In genomic region chr17:82036634-82037112, GRCh38 we compare ENCODE assay signal across 1 cellular context.
TF ChIP-seq lines count a peak whose summit lies in the region.

No MANE protein-coding gene starts in this region.

TF ChIP-seq in HEK293, 187 proteins besides CTCF, POLR2A, EP300 and RAD21 (continued from another document):
- TF ChIP-seq ZEB2 (tag by site-specific recombination; IDR thresholded peaks at IDR 0.05) = peak; percentile 48; the same call in 1 of the 2 replicates
